ENCODE assay signal across 8 cellular contexts in the genomic region with DNA sequence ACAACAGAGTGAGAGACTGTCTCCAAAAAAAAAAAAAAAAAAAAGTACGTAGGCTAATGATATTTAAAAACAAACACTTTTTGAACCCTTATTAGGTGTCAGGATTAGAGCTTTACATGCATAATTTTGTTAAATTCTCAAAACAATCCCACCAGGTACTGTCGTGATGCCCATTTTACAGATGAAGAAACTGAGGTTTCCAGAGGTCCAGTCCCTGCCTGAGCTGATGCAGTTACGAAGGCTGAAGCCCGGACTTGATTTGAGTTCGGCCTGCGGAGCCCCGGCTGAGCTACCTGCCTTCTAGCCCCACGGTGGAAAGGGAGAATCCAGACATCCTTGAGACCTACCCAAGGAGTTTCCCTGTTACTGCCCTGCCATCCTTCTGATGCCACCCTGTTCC.
"Had no signal": no experiment of that assay in that cellular context is flagged by ENCODE, and none has a peak within 500 bp of the region (broad histone marks: within the 10 kb centered on the region; RNA-seq: fewer than 3 reads in every experiment).

No MANE protein-coding gene starts in this region.

- H3K9me3 ChIP-seq: HAP-1 had no signal

- H3K4me1 ChIP-seq: HAP-1 had no signal

- H3K9ac ChIP-seq: GM23248 had no signal

- H2AFZ ChIP-seq: GM23248 had no signal

- DNase-seq: GM23248, GOT3, HFFc6, KG1 had no signal

- H3K36me3 ChIP-seq: HAP-1 had no signal

- ATAC-seq: HCT116 had no signal

- FAIRE-seq: H54 had no signal

- H3K4me3 ChIP-seq: GM23248, HAP-1 had no signal

- H3K27ac ChIP-seq: GM23248, HL-60 had no signal
